Comparison of ENCODE assay signal across 16 cellular contexts in the genomic region with DNA sequence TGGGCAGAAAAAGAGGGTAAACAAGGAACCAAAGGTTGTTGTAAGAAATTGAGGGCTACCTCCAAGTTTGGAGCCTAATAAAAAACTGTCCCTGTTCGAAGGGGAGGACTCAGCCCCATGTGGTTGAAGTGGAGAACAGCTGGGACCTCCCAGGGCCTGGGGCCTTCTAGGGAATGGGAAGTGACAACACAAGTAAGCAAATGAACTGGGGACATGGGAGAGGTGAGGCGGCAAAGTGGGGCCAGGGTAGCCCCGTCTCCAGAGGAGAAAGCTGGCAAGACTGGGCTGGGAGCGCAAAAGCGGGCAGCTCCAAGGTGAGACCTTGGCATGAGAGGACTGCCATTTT.
"Had no signal": no experiment of that assay in that cellular context is flagged by ENCODE, and none has a peak within 500 bp of the region (broad histone marks: within the 10 kb centered on the region; RNA-seq: fewer than 3 reads in every experiment).

No MANE protein-coding gene starts in this region.

- H3K36me3 Mint-ChIP-seq: memory B cell; natural killer cell treated with Interleukin-12 subunit alpha and Interleukin-12 subunit beta and Interleukin-15 and Interleukin-18, amount 100 ng/mL, for 72 hours had no signal

- FAIRE-seq: colon, endothelial cell of umbilical vein had no signal

- H3K4me3 ChIP-seq: esophagus squamous epithelium, psoas muscle, right lobe of liver had no signal

- H3K27me3 ChIP-seq: esophagus squamous epithelium, right lobe of liver had no signal

- DNase-seq: activated B cell treated with CpG ODN at 0.5 μM for 24 hours; activated CD4-positive, alpha-beta T cell treated with anti-CD3 and anti-CD28 coated beads, Interleukin-2, amount 50 U/mL, for 1 hour; activated naive CD4-positive, alpha-beta T cell; anterior cingulate cortex; esophagus squamous epithelium; foreskin fibroblast; left ventricle myocardium superior; psoas muscle; right lobe of liver; stimulated activated CD4-positive, alpha-beta T cell treated with anti-CD3 and anti-CD28 coated beads, Interleukin-1b, Interleukin-23, amount 100 ng/mL, for 48 hours; T-helper 2 cell had no signal

- H3K4me1 ChIP-seq: psoas muscle, right lobe of liver had no signal

- H3K36me3 ChIP-seq: esophagus squamous epithelium, right lobe of liver had no signal

- H3K4me1 Mint-ChIP-seq: activated B cell treated with CpG ODN at 0.5 μM for 24 hours, memory B cell had no signal

- H3K9me3 ChIP-seq: esophagus squamous epithelium, psoas muscle, right lobe of liver had no signal

- H3K9me3 Mint-ChIP-seq: activated B cell treated with CpG ODN at 0.5 μM for 24 hours; activated T-helper 1 cell treated with anti-CD3 and anti-CD28 coated beads, Interleukin-12 subunit alpha, Interleukin-12 subunit beta, Interleukin-2, Interleukin-4 antibody, amounts not matched to agents 30 ng/mL and 10 ng/mL and 1 ng/mL, durations not matched to agents 14 hours and 24 hours and 36 hours; natural killer cell treated with Interleukin-12 subunit alpha and Interleukin-12 subunit beta and Interleukin-15 and Interleukin-18, amount 100 ng/mL, for 72 hours had no signal

- H3K4me3 Mint-ChIP-seq: activated B cell treated with CpG ODN at 0.5 μM for 24 hours; activated T-helper 1 cell treated with anti-CD3 and anti-CD28 coated beads, Interleukin-12 subunit alpha, Interleukin-12 subunit beta, Interleukin-2, Interleukin-4 antibody, amounts not matched to agents 30 ng/mL and 10 ng/mL and 1 ng/mL, durations not matched to agents 14 hours and 24 hours and 36 hours; memory B cell; natural killer cell treated with Interleukin-12 subunit alpha and Interleukin-12 subunit beta and Interleukin-15 and Interleukin-18, amount 100 ng/mL, for 72 hours had no signal

- H3K27ac Mint-ChIP-seq: activated B cell treated with CpG ODN at 0.5 μM for 24 hours; activated T-helper 1 cell treated with anti-CD3 and anti-CD28 coated beads, Interleukin-12 subunit alpha, Interleukin-12 subunit beta, Interleukin-2, Interleukin-4 antibody, amounts not matched to agents 30 ng/mL and 10 ng/mL and 1 ng/mL, durations not matched to agents 14 hours and 24 hours and 36 hours; memory B cell; natural killer cell treated with Interleukin-12 subunit alpha and Interleukin-12 subunit beta and Interleukin-15 and Interleukin-18, amount 100 ng/mL, for 72 hours had no signal

- H3K27ac ChIP-seq: psoas muscle, right lobe of liver had no signal

- H3K27me3 Mint-ChIP-seq: activated B cell treated with CpG ODN at 0.5 μM for 24 hours; natural killer cell treated with Interleukin-12 subunit alpha and Interleukin-12 subunit beta and Interleukin-15 and Interleukin-18, amount 100 ng/mL, for 72 hours had no signal

- ATAC-seq: natural killer cell treated with Interleukin-12 subunit alpha and Interleukin-12 subunit beta and Interleukin-15 and Interleukin-18, amount 100 ng/mL, for 72 hours; psoas muscle; right lobe of liver had no signal
